In genomic region chr16:70695351-70696070, GRCh38 we compare ENCODE assay signal across 8 cellular contexts. TPM values are rescaled to one million over a fixed set of nuclear protein-coding genes. Genes with fewer than 3 reads are reported as not detected.
DNase-seq lines count a peak whose midpoint lies in the region; ATAC-seq and TF ChIP-seq lines count a peak whose summit lies in the region.

No MANE protein-coding gene starts in this region.

- peaks cover 5% of the 10 kb centered on the region for H3K4me1 ChIP-seq in A673 (ENCODE audit: insufficient read depth, low read length, poor library complexity, severe bottlenecking)

- CTCF ChIA-PET in A673 (lab: Charles Lee) (no interaction called here), HEK293T (lab: Yijun Ruan, JAX) (no interaction called here)
- CTCF ChIA-PET in activated CD8-positive, alpha-beta T cell treated with anti-CD3 and anti-CD28 coated beads for 36 hours (lab: Charles Lee), result interaction anchor here (1.1 to 1.5 kb wide), 2 partner anchors 42 to 44 kb away, joined by 3 to 4 read pairs; no protein-coding TSS in a partner anchor

- H3K4me3 Mint-ChIP-seq in activated CD8-positive, alpha-beta T cell treated with anti-CD3 and anti-CD28 coated beads for 36 hours, result no peak overlapping the region

- intact Hi-C loops in A673 (cut with micrococcal nuclease; ENCODE audit: unreplicated experiment), result no loop called here
- intact Hi-C loops in activated CD8-positive, alpha-beta T cell treated with anti-CD3 and anti-CD28 coated beads for 36 hours (cut with micrococcal nuclease), result no loop called here

- peak overlapping the region; percentile 24 for H3K27ac ChIP-seq in A673 (ENCODE audit: low read depth, low read length, poor library complexity, severe bottlenecking)

- H3K4me3 ChIP-seq in A673 (ENCODE audit: low read depth, low read length, poor library complexity, severe bottlenecking), result no peak overlapping the region

- H3K36me3 ChIP-seq in A673 (ENCODE audit: insufficient read depth, low read length, poor library complexity, severe bottlenecking), result no peaks in the 10 kb centered on the region

- H3K9me3 Mint-ChIP-seq in activated CD8-positive, alpha-beta T cell treated with anti-CD3 and anti-CD28 coated beads for 36 hours, result no peaks in the 10 kb centered on the region

- no peaks in the 10 kb centered on the region for H3K27me3 Mint-ChIP-seq in activated CD8-positive, alpha-beta T cell treated with anti-CD3 and anti-CD28 coated beads for 36 hours

- H3K4me1 Mint-ChIP-seq in activated CD8-positive, alpha-beta T cell treated with anti-CD3 and anti-CD28 coated beads for 36 hours (ENCODE audit: low read depth), result peaks cover 37% of the 10 kb centered on the region

- no peaks in the 10 kb centered on the region for H3K27me3 ChIP-seq in A673 (replicated peaks; ENCODE audit: insufficient read depth, low read depth, low read length, poor library complexity)

- DNase-seq in A673 (ENCODE audit: low spot score) (no peak), HK-2 (ENCODE audit: unreplicated experiment) (peak; percentile 52), left lobe of liver (ENCODE audit: low spot score) (no peak), NCI-H1436 treated with DMSO at 0.1 percent for 48 hours (lab: John Stamatoyannopoulos, UW) (no peak), HEK293T (ENCODE audit: extremely low spot score) (no peak), ureter (ENCODE audit: low spot score) (no peak)
- DNase-seq in activated CD8-positive, alpha-beta T cell treated with anti-CD3 and anti-CD28 coated beads for 36 hours, result peak; percentile 46

- ATAC-seq in activated CD8-positive, alpha-beta T cell treated with anti-CD3 and anti-CD28 coated beads for 36 hours, result no peak
- ATAC-seq in left lobe of liver (peak; percentile 84), HG03432 (IDR thresholded peaks at IDR 0.05; ENCODE audit: unreplicated experiment) (no peak)

- no peaks in the 10 kb centered on the region for H3K9me3 ChIP-seq in A673 (ENCODE audit: low read depth, low read length, poor library complexity, severe bottlenecking)

- no peak for TF ChIP-seq CTCF in A673 (conservative IDR thresholded peaks at IDR 0.05; ENCODE audit: low read depth, low read length)
- TF ChIP-seq CTCF in activated CD8-positive, alpha-beta T cell treated with anti-CD3 and anti-CD28 coated beads for 36 hours (IDR thresholded peaks at IDR 0.05), result no peak

- peak overlapping the region; percentile 87 for H3K27ac Mint-ChIP-seq in activated CD8-positive, alpha-beta T cell treated with anti-CD3 and anti-CD28 coated beads for 36 hours

- POLR2A ChIA-PET in A673 (lab: Charles Lee; ENCODE audit: low non-redundant PET) (no interaction called here), HEK293T (lab: Yijun Ruan, JAX) (no interaction called here)
- POLR2A ChIA-PET in activated CD8-positive, alpha-beta T cell treated with anti-CD3 and anti-CD28 coated beads for 36 hours (lab: Charles Lee), result interaction anchor here (0.6 to 1.8 kb wide), 4 partner anchors 8 to 51 kb away, joined by 3 to 8 read pairs (median 4); no protein-coding TSS in a partner anchor

- no peaks in the 10 kb centered on the region for H3K36me3 Mint-ChIP-seq in activated CD8-positive, alpha-beta T cell treated with anti-CD3 and anti-CD28 coated beads for 36 hours (ENCODE audit: low read depth)

- no TSS peak for BruUV-seq in A673 (replicated peaks; lab: Mats Ljungman, UMichigan)

TF ChIP-seq in HEK293T, 16 proteins besides CTCF, POLR2A, EP300 and RAD21:
- TF ChIP-seq SUZ12 (IDR thresholded peaks at IDR 0.05) (no peak), ARNT (IDR thresholded peaks at IDR 0.05) (no peak), BHLHE40 (IDR thresholded peaks at IDR 0.05; ENCODE audit: borderline replicate concordance) (no peak), LEF1 (IDR thresholded peaks at IDR 0.05; ENCODE audit: borderline replicate concordance) (no peak), FOXM1 (IDR thresholded peaks at IDR 0.05; ENCODE audit: borderline replicate concordance) (no peak), TARDBP (IDR thresholded peaks at IDR 0.05) (no peak), NFRKB (IDR thresholded peaks at IDR 0.05) (no peak), ZNF384 (IDR thresholded peaks at IDR 0.05) (no peak), FOXK2 (IDR thresholded peaks at IDR 0.05) (no peak), L3MBTL2 (conservative IDR thresholded peaks at IDR 0.05) (no peak), CTBP1 (IDR thresholded peaks at IDR 0.05; ENCODE audit: borderline replicate concordance) (no peak), HDGF (IDR thresholded peaks at IDR 0.05; ENCODE audit: borderline replicate concordance) (no peak), SP1 (IDR thresholded peaks at IDR 0.05) (no peak), FOXA1 (IDR thresholded peaks at IDR 0.05) (no peak), ELF4 (IDR thresholded peaks at IDR 0.05) (no peak), PKNOX1 (IDR thresholded peaks at IDR 0.05) (no peak)

RNA-seq across cellular contexts. Expression of gene MTSS2, which starts 9.7 kb away (rescaled TPM):
- total RNA-seq in A673 (2021), result 47.6 and 54.8 TPM in 2 replicates
- 1 to 10 TPM; 4.4 to 4.6 TPM for total RNA-seq in activated CD8-positive, alpha-beta T cell treated with anti-CD3 and anti-CD28 coated beads for 36 hours
- total RNA-seq in left lobe of liver, result 58.1 TPM
- total RNA-seq in ureter, result 83.1 TPM

RNA-seq across cellular contexts. Expression of gene IL34, which starts 49.2 kb away (rescaled TPM):
- total RNA-seq in A673 (2021) (not detected in 2 replicates), left lobe of liver (0.58 TPM), ureter (3.7 TPM)
- not detected for total RNA-seq in activated CD8-positive, alpha-beta T cell treated with anti-CD3 and anti-CD28 coated beads for 36 hours

Comparison
In these comparisons a context has a peak if more than half of its experiments do, and no peak if none do; other contexts are left out.
1. DNase-seq: peak in HK-2 (single experiment) and activated CD8-positive, alpha-beta T cell treated with anti-CD3 and anti-CD28 coated beads for 36 hours (single experiment); none in A673 (single experiment), left lobe of liver (single experiment), NCI-H1436 treated with DMSO at 0.1 percent for 48 hours (single experiment), HEK293T (single experiment) and ureter (single experiment).